Comparison of ENCODE assay signal across 22 cellular contexts in genomic region chr3:190051643-190052042, GRCh38.
DNase-seq lines count a peak whose midpoint lies in the region; TF ChIP-seq lines count a peak whose summit lies in the region.
"Had no signal": no experiment of that assay in that cellular context is flagged by ENCODE, and none has a peak within 500 bp of the region (broad histone marks: within the 10 kb centered on the region; RNA-seq: fewer than 3 reads in every experiment).

No MANE protein-coding gene starts in this region.

- H3K4me1 ChIP-seq in PC-9 (replicated peaks; ENCODE audit: insufficient read depth), result peaks cover 8% of the 10 kb centered on the region; the same call in 1 of the 2 replicates
- H3K4me1 ChIP-seq in iPS-18a (ENCODE audit: control insufficient read depth, low read depth, low read length), result peaks cover 49% of the 10 kb centered on the region
- H3K4me1 ChIP-seq: pancreas had no signal

- no peaks in the 10 kb centered on the region for H3K27me3 Mint-ChIP-seq in osteocyte (ENCODE audit: unreplicated experiment)
- H3K27me3 Mint-ChIP-seq: activated B cell treated with CpG ODN at 0.5 μM for 24 hours had no signal

- no peaks in the 10 kb centered on the region for H3K9me3 Mint-ChIP-seq in osteocyte (ENCODE audit: unreplicated experiment)
- H3K9me3 Mint-ChIP-seq: activated B cell treated with CpG ODN at 0.5 μM for 24 hours; effector memory CD8-positive, alpha-beta T cell; naive thymus-derived CD8-positive, alpha-beta T cell; T-helper 2 cell treated with Interferon-gamma antibody and Interleukin-4, amounts not matched to agents 5 μg/mL and 100 μg/mL, for 36 hours had no signal

- intact Hi-C loops in PC-9 (cut with micrococcal nuclease; ENCODE audit: unreplicated experiment), result no loop called here

- DNase-seq in H7, result peak; percentile 11
- no peak for DNase-seq in PC-9
- no peak for DNase-seq in osteocyte (ENCODE audit: extremely low spot score, unreplicated experiment)
- no peak for DNase-seq in activated T-cell treated with anti-CD3 and anti-CD28 coated beads, Interleukin-2, amount 50 U/mL, for 48 hours
- no peak for DNase-seq in NCI-H2029 (lab: John Stamatoyannopoulos, UW)
- DNase-seq in activated effector memory CD4-positive, alpha-beta T cell treated with anti-CD3 and anti-CD28 coated beads, Interleukin-2, amount 50 U/mL, for 16 hours, result no peak
- DNase-seq in NCI-H1694 treated with DMSO at 0.1 percent for 48 hours (lab: John Stamatoyannopoulos, UW), result no peak
- DNase-seq: activated B cell treated with CpG ODN at 0.5 μM for 24 hours; activated CD4-positive, alpha-beta T cell treated with anti-CD3 and anti-CD28 coated beads, Interleukin-2, amount 50 U/mL, for 48 hours; activated CD8-positive, alpha-beta memory T cell treated with anti-CD3 and anti-CD28 coated beads, Interleukin-2, amount 50 U/mL, for 48 hours; effector memory CD8-positive, alpha-beta T cell; EL; HCEC 1CT; Kasumi-1; naive thymus-derived CD8-positive, alpha-beta T cell; NCI-H1930; NCI-H510A; pancreas; sigmoid colon had no signal

- CTCF ChIA-PET in PC-9 (lab: Charles Lee), result no interaction called here

- H3K36me3 ChIP-seq in H7 (replicated peaks; ENCODE audit: control insufficient read depth, insufficient read depth, low read length) (no peaks in the 10 kb centered on the region), PC-9 (ENCODE audit: low read depth) (no peaks in the 10 kb centered on the region), iPS-18a (ENCODE audit: control insufficient read depth, low read depth, low read length) (no peaks in the 10 kb centered on the region)
- H3K36me3 ChIP-seq: esophagus muscularis mucosa, pancreas, sigmoid colon had no signal

- POLR2A ChIA-PET in PC-9 (lab: Charles Lee; ENCODE audit: unreplicated experiment), result no interaction called here

- TF ChIP-seq CTCF in PC-9 (conservative IDR thresholded peaks at IDR 0.05) (no peak), osteocyte (IDR thresholded peaks at IDR 0.05) (no peak)

- H2AFZ ChIP-seq in PC-9, result peak overlapping the region; percentile 50; the same call in 1 of the 2 replicates

- H3K4me2 ChIP-seq in PC-9, result no peak overlapping the region

- no peak overlapping the region for H3K9ac ChIP-seq in iPS-18a (ENCODE audit: low read length)

- no peak overlapping the region for H3K27ac ChIP-seq in PC-9
- peak overlapping the region; percentile 43 for H3K27ac ChIP-seq in iPS-18a (ENCODE audit: low read length)
- H3K27ac ChIP-seq: esophagus muscularis mucosa, pancreas had no signal

- H4K20me1 ChIP-seq in PC-9 (ENCODE audit: insufficient read depth), result no peaks in the 10 kb centered on the region

- no peaks in the 10 kb centered on the region for H3K79me2 ChIP-seq in PC-9 (ENCODE audit: low read depth)

- H3K4me3 Mint-ChIP-seq in osteocyte (ENCODE audit: unreplicated experiment), result no peak overlapping the region
- H3K4me3 Mint-ChIP-seq: activated B cell treated with CpG ODN at 0.5 μM for 24 hours; effector memory CD8-positive, alpha-beta T cell; naive thymus-derived CD8-positive, alpha-beta T cell; T-helper 2 cell treated with Interferon-gamma antibody and Interleukin-4, amounts not matched to agents 5 μg/mL and 100 μg/mL, for 36 hours had no signal

- H3K27me3 ChIP-seq in H7 (ENCODE audit: control insufficient read depth, insufficient read depth, low read length), result no peaks in the 10 kb centered on the region
- no peaks in the 10 kb centered on the region for H3K27me3 ChIP-seq in PC-9 (ENCODE audit: insufficient read depth, low read depth)
- no peaks in the 10 kb centered on the region for H3K27me3 ChIP-seq in iPS-18a (ENCODE audit: control insufficient read depth, insufficient read depth, low read length)
- H3K27me3 ChIP-seq: esophagus muscularis mucosa, pancreas, sigmoid colon had no signal

- H3K4me1 Mint-ChIP-seq in osteocyte (ENCODE audit: unreplicated experiment), result peaks cover 80% of the 10 kb centered on the region
- H3K4me1 Mint-ChIP-seq: activated B cell treated with CpG ODN at 0.5 μM for 24 hours; naive thymus-derived CD8-positive, alpha-beta T cell had no signal

- H3K9me2 ChIP-seq in PC-9 (ENCODE audit: insufficient read depth), result no peaks in the 10 kb centered on the region

- H3K9me3 ChIP-seq in PC-9 (ENCODE audit: insufficient read depth, low read depth) (no peaks in the 10 kb centered on the region), iPS-18a (ENCODE audit: control insufficient read depth, low read depth, low read length) (no peaks in the 10 kb centered on the region)
- H3K9me3 ChIP-seq: esophagus muscularis mucosa, pancreas, sigmoid colon had no signal

- H3K36me3 Mint-ChIP-seq in osteocyte (ENCODE audit: unreplicated experiment), result no peaks in the 10 kb centered on the region
- H3K36me3 Mint-ChIP-seq: naive thymus-derived CD8-positive, alpha-beta T cell had no signal

- H3K27ac Mint-ChIP-seq in osteocyte (ENCODE audit: unreplicated experiment), result peak overlapping the region; percentile 79
- H3K27ac Mint-ChIP-seq: activated B cell treated with CpG ODN at 0.5 μM for 24 hours; effector memory CD8-positive, alpha-beta T cell; naive thymus-derived CD8-positive, alpha-beta T cell; T-helper 2 cell treated with Interferon-gamma antibody and Interleukin-4, amounts not matched to agents 5 μg/mL and 100 μg/mL, for 36 hours had no signal

- H3K4me3 ChIP-seq in H7 (ENCODE audit: insufficient read depth, low read depth, low read length) (no peak overlapping the region), PC-9 (no peak overlapping the region), iPS-18a (ENCODE audit: low read length) (peak overlapping the region; percentile 24)
- H3K4me3 ChIP-seq: esophagus muscularis mucosa, pancreas, sigmoid colon had no signal

- no peaks in the 10 kb centered on the region for H3F3A ChIP-seq in PC-9 (ENCODE audit: insufficient read depth, low read depth)

- BruUV-seq in PC-9 (replicated peaks; lab: Mats Ljungman, UMichigan), result no TSS peak
